ENCODE assay signal across 9 cellular contexts in the genomic region with DNA sequence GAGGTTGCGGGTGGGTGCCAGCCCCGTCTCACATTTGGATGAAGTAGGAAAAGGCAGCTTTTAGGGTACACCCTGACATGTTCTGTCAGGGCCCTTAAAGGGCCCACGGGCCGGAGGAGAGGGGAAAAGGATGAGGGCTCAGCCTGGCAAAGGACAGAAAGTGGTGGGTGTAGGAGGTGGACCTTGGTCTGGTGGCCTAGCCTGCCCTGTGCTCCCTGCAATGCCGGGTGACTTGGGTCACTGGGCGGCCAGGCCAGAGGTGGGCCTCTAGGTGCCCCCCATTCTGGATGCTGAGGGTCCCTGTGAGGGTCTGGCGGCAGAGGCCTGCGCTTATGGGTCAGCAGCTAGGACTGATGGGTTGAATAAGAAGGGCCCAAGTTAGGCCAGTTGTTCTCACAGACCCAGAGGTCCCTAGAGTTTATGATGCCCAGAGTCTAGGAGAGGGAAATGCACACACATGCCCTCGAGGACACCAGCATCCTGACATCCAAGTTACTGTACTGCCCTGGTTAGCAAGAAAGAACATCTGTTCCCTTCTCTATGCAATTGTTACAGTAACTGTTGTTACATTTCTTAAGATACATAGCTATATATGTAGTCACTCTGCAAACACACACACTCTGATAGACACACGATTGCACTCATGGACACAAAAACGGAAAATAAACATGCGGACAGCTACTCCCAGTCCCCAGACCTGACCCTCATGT. TPM values are rescaled to one million over a fixed set of nuclear protein-coding genes. Genes with fewer than 3 reads are reported as not detected.
A peak's percentile ranks its signal among the peaks of the same experiment; 100 is the strongest.
DNase-seq lines count a peak whose midpoint lies in the region; ATAC-seq and TF ChIP-seq lines count a peak whose summit lies in the region.
"Had no signal": no experiment of that assay in that cellular context is flagged by ENCODE, and none has a peak within 500 bp of the region (broad histone marks: within the 10 kb centered on the region; RNA-seq: fewer than 3 reads in every experiment).

No MANE protein-coding gene starts in this region.

- no peak for TF ChIP-seq CTCF in BE2C (IDR thresholded peaks at IDR 0.05; ENCODE audit: low read depth, low read length)
- no peak for TF ChIP-seq CTCF in nephron (IDR thresholded peaks at IDR 0.05; ENCODE audit: unreplicated experiment in 3 of 3)

- no peak overlapping the region for H3K27ac ChIP-seq in duodenal mucosa (ENCODE audit: low read depth, low read length)

- DNase-seq in BE2C = no peak
- no peak for DNase-seq in MG63
- no peak for DNase-seq in left lobe of liver (ENCODE audit: low spot score)
- DNase-seq in ureter (ENCODE audit: low spot score) = no peak
- DNase-seq in GOT3 (lab: John Stamatoyannopoulos, UW) = no peak
- no peak for DNase-seq in 8988T

- no peaks in the 10 kb centered on the region for H3K36me3 Mint-ChIP-seq in nephron (ENCODE audit: low read depth)

- H3K27me3 ChIP-seq in BE2C (no peaks in the 10 kb centered on the region), MG63 (no peaks in the 10 kb centered on the region), duodenal mucosa (ENCODE audit: control insufficient read depth in 1 of 2, insufficient read depth in 2 of 2, low read length in 2 of 2) (no peaks in the 10 kb centered on the region)

- H3K4me3 ChIP-seq in BE2C (ENCODE audit: low read depth, low read length) = peak overlapping the region; percentile 71
- H3K4me3 ChIP-seq in MG63 = peak overlapping the region; percentile 87
- H3K4me3 ChIP-seq in duodenal mucosa (ENCODE audit: low read depth in 1 of 2, low read length in 2 of 2) = peak overlapping the region; percentile 95 to 99

- peak overlapping the region; percentile 47 to 95 (median 71) for H3K27ac Mint-ChIP-seq in nephron

- peak overlapping the region; percentile 74 to 76 for H3K9ac ChIP-seq in duodenal mucosa (ENCODE audit: low read depth in 1 of 2, low read length in 2 of 2)

- peaks cover 12% of the 10 kb centered on the region for H3K27me3 Mint-ChIP-seq in nephron (ENCODE audit: low read depth)

- H3K4me1 ChIP-seq in BE2C = 0 out of 2 replicates have a peak, but pooled peaks cover 3% of the 10 kb centered on the region
- H3K4me1 ChIP-seq in duodenal mucosa (ENCODE audit: control insufficient read depth in 1 of 2, insufficient read depth in 2 of 2, low read length in 2 of 2) = peaks cover 9 to 22% of the 10 kb centered on the region in 2 donors

- H3K36me3 ChIP-seq in BE2C (no peaks in the 10 kb centered on the region), MG63 (peaks cover 6% of the 10 kb centered on the region), duodenal mucosa (ENCODE audit: control insufficient read depth in 1 of 2, insufficient read depth in 2 of 2, low read length in 2 of 2) (no peaks in the 10 kb centered on the region)

- peak overlapping the region; percentile 96 to 99 (median 98) for H3K4me3 Mint-ChIP-seq in nephron

- H3K9me3 ChIP-seq in BE2C (no peaks in the 10 kb centered on the region), MG63 (no peaks in the 10 kb centered on the region), duodenal mucosa (ENCODE audit: control insufficient read depth in 1 of 2, low read length in 2 of 2) (no peaks in the 10 kb centered on the region)

- peaks cover 10% of the 10 kb centered on the region for H3K4me1 Mint-ChIP-seq in nephron

- no peak for ATAC-seq in left lobe of liver

- H3K9me3 Mint-ChIP-seq in nephron = no peaks in the 10 kb centered on the region

RNA-seq across cellular contexts. Expression of a gene that starts 12.5 kb away (rescaled TPM):
- 3.2 TPM for polyA plus RNA-seq in BE2C (2012; ENCODE audit: insufficient read depth, insufficient read length, low read depth)
- 15.6 and 22.6 TPM in 2 replicates for total RNA-seq in MG63 (2014; rRNA removed; shearing (Covaris generic); ENCODE audit: low replicate concordance)
- total RNA-seq in left lobe of liver (0.23 TPM), ureter (3.0 TPM)

RNA-seq across cellular contexts. Expression of a gene that starts 30.6 kb away (rescaled TPM):
- polyA plus RNA-seq in BE2C (2012; ENCODE audit: insufficient read depth, insufficient read length, low read depth) = 80.4 TPM
- 31.9 and 43.0 TPM in 2 replicates for total RNA-seq in MG63 (2014; rRNA removed; shearing (Covaris generic); ENCODE audit: low replicate concordance)
- total RNA-seq in left lobe of liver = 23.0 TPM
- total RNA-seq in ureter = 34.5 TPM

RNA-seq across cellular contexts. Expression of a gene that starts 45.1 kb away (rescaled TPM):
- not detected for polyA plus RNA-seq in BE2C (2012; ENCODE audit: insufficient read depth, insufficient read length, low read depth)
- not detected in 2 replicates for total RNA-seq in MG63 (2014; rRNA removed; shearing (Covaris generic); ENCODE audit: low replicate concordance)
- total RNA-seq in left lobe of liver (not detected), ureter (not detected)
- total RNA-seq: lung microvascular endothelial cell had no signal

RNA-seq across cellular contexts. Expression of a gene that starts 51.2 kb away (rescaled TPM):
- polyA plus RNA-seq in BE2C (2012; ENCODE audit: insufficient read depth, insufficient read length, low read depth) = 2,500 TPM
- total RNA-seq in MG63 (2014; rRNA removed; shearing (Covaris generic); ENCODE audit: low replicate concordance) = 8,781 and 10,327 TPM in 2 replicates
- total RNA-seq in left lobe of liver (510 TPM), ureter (1,824 TPM)
